Comparison of ENCODE assay signal across 1 cellular context in the genomic region with DNA sequence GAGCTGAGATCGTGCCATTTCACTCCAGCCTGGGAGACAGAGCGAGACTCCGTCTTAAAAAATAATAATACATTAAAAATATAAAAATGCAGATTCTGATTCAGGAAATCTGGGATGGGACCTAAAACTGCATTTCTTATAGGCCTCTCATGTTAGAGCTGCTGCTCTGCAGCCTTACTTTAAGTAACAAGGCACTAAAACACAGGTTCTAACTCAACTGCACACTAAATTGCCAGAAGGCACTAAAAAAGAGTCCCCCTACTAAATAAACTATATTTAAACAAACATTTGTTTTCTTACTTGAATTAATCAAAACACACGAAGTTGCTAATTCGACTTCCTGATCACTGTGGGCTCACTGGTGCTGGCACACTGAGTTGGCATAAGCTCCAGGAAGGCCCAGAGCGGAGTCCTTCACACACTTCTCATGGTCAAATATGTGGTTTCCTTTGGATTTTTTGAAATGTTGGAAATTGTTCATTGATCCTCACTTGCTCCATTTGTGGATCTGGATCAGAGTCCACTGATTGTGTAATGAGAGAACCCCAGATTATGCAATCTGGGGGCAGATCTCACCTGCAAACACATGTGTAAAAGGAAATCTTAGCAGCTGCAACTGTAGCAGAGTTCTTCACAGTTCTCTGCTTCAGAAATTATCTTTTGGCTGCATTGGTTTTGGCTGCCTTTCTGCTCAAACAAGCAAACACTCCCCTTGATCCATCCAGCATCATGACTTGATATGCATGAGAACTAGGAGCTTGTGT.
TF ChIP-seq lines count a peak whose summit lies in the region.

No MANE protein-coding gene starts in this region.

TF ChIP-seq in HepG2, 621 proteins besides CTCF, POLR2A, EP300 and RAD21 (continued from another document and continues in another):
- TF ChIP-seq, protein P1, sequence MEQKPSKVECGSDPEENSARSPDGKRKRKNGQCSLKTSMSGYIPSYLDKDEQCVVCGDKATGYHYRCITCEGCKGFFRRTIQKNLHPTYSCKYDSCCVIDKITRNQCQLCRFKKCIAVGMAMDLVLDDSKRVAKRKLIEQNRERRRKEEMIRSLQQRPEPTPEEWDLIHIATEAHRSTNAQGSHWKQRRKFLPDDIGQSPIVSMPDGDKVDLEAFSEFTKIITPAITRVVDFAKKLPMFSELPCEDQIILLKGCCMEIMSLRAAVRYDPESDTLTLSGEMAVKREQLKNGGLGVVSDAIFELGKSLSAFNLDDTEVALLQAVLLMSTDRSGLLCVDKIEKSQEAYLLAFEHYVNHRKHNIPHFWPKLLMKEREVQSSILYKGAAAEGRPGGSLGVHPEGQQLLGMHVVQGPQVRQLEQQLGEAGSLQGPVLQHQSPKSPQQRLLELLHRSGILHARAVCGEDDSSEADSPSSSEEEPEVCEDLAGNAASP (CRISPR knock-in tag; IDR thresholded peaks at IDR 0.05; ENCODE audit: borderline replicate concordance): peak; percentile 61; the same call in 1 of the 2 replicates
- TF ChIP-seq CCDC6 (CRISPR knock-in tag; IDR thresholded peaks at IDR 0.05) (0 out of 2 replicates have a peak, but pooled peaks have one; percentile 71), ZNF644 (CRISPR knock-in tag; IDR thresholded peaks at IDR 0.05; ENCODE audit: low read depth) (peak; percentile 94), NFIC (IDR thresholded peaks at IDR 0.05; ENCODE audit: low read length) (peak; percentile 82), FOXA3 (CRISPR knock-in tag; IDR thresholded peaks at IDR 0.05) (peak; percentile 85), SPEN (CRISPR knock-in tag; IDR thresholded peaks at IDR 0.05; ENCODE audit: low read depth) (0 out of 2 replicates have a peak, but pooled peaks have one; percentile 43), GABPA (IDR thresholded peaks at IDR 0.05; ENCODE audit: low read depth, low read length) (no peak), GABPA (CRISPR knock-in tag; IDR thresholded peaks at IDR 0.05; ENCODE audit: low read depth) (peak; percentile 21; the same call in 1 of the 2 replicates), ZNF878 (CRISPR knock-in tag; IDR thresholded peaks at IDR 0.05) (peak; percentile 62; the same call in 1 of the 2 replicates), MIXL1 (CRISPR knock-in tag; IDR thresholded peaks at IDR 0.05) (peak; percentile 92), ERF (CRISPR knock-in tag; IDR thresholded peaks at IDR 0.05) (peak; percentile 66; the same call in 1 of the 2 replicates), GATAD1 (CRISPR knock-in tag; IDR thresholded peaks at IDR 0.05) (0 out of 2 replicates have a peak, but pooled peaks have one; percentile 51), ASH2L (IDR thresholded peaks at IDR 0.05; ENCODE audit: insufficient read length, low read depth, low read length) (peak; percentile 34), EHMT2 (IDR thresholded peaks at IDR 0.05; ENCODE audit: borderline replicate concordance, low read depth, low read length) (peak; percentile 38; the same call in 1 of the 2 replicates), ZNF136 (CRISPR knock-in tag; IDR thresholded peaks at IDR 0.05; ENCODE audit: low read depth) (0 out of 2 replicates have a peak, but pooled peaks have one; percentile 55), RFX5 (IDR thresholded peaks at IDR 0.05; ENCODE audit: low read depth, low read length) (no peak), ZNF12 (CRISPR knock-in tag; IDR thresholded peaks at IDR 0.05) (0 out of 2 replicates have a peak, but pooled peaks have one; percentile 50), ZNF547 (CRISPR knock-in tag; IDR thresholded peaks at IDR 0.05) (peak; percentile 44; the same call in 1 of the 2 replicates), CHD4 (IDR thresholded peaks at IDR 0.05; ENCODE audit: borderline replicate concordance, low read length) (peak; percentile 49; the same call in 1 of the 2 replicates), PITX1 (CRISPR knock-in tag; IDR thresholded peaks at IDR 0.05) (peak; percentile 86; the same call in 1 of the 2 replicates), ZNF746 (CRISPR knock-in tag; IDR thresholded peaks at IDR 0.05) (peak; percentile 71; the same call in 1 of the 2 replicates), SIX1 (CRISPR knock-in tag; IDR thresholded peaks at IDR 0.05; ENCODE audit: borderline replicate concordance) (peak; percentile 86), ZNF256 (CRISPR knock-in tag; conservative IDR thresholded peaks at IDR 0.05) (no peak), TBL1XR1 (IDR thresholded peaks at IDR 0.05; ENCODE audit: borderline replicate concordance, low read length, partially characterized antibody) (peak; percentile 76), IKZF1 (IDR thresholded peaks at IDR 0.05) (no peak), PHF21A (CRISPR knock-in tag; IDR thresholded peaks at IDR 0.05) (peak; percentile 72), ZBTB7B (CRISPR knock-in tag; IDR thresholded peaks at IDR 0.05) (peak; percentile 84), FOXA1 (IDR thresholded peaks at IDR 0.05) (no peak), FOXA1 (CRISPR knock-in tag; IDR thresholded peaks at IDR 0.05) (peak; percentile 19; the same call in 1 of the 2 replicates), SALL1 (CRISPR knock-in tag; IDR thresholded peaks at IDR 0.05) (peak; percentile 93), ZFP36L2 (CRISPR knock-in tag; IDR thresholded peaks at IDR 0.05) (0 out of 2 replicates have a peak, but pooled peaks have one; percentile 23)
- TF ChIP-seq, protein P2, sequence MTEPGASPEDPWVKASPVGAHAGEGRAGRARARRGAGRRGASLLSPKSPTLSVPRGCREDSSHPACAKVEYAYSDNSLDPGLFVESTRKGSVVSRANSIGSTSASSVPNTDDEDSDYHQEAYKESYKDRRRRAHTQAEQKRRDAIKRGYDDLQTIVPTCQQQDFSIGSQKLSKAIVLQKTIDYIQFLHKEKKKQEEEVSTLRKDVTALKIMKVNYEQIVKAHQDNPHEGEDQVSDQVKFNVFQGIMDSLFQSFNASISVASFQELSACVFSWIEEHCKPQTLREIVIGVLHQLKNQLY (CRISPR knock-in tag; IDR thresholded peaks at IDR 0.05): peak; percentile 75; the same call in 1 of the 2 replicates
- TF ChIP-seq, protein P3, sequence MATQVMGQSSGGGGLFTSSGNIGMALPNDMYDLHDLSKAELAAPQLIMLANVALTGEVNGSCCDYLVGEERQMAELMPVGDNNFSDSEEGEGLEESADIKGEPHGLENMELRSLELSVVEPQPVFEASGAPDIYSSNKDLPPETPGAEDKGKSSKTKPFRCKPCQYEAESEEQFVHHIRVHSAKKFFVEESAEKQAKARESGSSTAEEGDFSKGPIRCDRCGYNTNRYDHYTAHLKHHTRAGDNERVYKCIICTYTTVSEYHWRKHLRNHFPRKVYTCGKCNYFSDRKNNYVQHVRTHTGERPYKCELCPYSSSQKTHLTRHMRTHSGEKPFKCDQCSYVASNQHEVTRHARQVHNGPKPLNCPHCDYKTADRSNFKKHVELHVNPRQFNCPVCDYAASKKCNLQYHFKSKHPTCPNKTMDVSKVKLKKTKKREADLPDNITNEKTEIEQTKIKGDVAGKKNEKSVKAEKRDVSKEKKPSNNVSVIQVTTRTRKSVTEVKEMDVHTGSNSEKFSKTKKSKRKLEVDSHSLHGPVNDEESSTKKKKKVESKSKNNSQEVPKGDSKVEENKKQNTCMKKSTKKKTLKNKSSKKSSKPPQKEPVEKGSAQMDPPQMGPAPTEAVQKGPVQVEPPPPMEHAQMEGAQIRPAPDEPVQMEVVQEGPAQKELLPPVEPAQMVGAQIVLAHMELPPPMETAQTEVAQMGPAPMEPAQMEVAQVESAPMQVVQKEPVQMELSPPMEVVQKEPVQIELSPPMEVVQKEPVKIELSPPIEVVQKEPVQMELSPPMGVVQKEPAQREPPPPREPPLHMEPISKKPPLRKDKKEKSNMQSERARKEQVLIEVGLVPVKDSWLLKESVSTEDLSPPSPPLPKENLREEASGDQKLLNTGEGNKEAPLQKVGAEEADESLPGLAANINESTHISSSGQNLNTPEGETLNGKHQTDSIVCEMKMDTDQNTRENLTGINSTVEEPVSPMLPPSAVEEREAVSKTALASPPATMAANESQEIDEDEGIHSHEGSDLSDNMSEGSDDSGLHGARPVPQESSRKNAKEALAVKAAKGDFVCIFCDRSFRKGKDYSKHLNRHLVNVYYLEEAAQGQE (IDR thresholded peaks at IDR 0.05; ENCODE audit: borderline replicate concordance in 1 of 2, low read depth in 1 of 2, low read length in 2 of 2): peak in 1 of 2 experiments; percentile 63; a peak in 1 of 4 replicates
- TF ChIP-seq, protein P4, sequence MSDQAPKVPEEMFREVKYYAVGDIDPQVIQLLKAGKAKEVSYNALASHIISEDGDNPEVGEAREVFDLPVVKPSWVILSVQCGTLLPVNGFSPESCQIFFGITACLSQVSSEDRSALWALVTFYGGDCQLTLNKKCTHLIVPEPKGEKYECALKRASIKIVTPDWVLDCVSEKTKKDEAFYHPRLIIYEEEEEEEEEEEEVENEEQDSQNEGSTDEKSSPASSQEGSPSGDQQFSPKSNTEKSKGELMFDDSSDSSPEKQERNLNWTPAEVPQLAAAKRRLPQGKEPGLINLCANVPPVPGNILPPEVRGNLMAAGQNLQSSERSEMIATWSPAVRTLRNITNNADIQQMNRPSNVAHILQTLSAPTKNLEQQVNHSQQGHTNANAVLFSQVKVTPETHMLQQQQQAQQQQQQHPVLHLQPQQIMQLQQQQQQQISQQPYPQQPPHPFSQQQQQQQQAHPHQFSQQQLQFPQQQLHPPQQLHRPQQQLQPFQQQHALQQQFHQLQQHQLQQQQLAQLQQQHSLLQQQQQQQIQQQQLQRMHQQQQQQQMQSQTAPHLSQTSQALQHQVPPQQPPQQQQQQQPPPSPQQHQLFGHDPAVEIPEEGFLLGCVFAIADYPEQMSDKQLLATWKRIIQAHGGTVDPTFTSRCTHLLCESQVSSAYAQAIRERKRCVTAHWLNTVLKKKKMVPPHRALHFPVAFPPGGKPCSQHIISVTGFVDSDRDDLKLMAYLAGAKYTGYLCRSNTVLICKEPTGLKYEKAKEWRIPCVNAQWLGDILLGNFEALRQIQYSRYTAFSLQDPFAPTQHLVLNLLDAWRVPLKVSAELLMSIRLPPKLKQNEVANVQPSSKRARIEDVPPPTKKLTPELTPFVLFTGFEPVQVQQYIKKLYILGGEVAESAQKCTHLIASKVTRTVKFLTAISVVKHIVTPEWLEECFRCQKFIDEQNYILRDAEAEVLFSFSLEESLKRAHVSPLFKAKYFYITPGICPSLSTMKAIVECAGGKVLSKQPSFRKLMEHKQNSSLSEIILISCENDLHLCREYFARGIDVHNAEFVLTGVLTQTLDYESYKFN (CRISPR knock-in tag; conservative IDR thresholded peaks at IDR 0.05): peak; percentile 94
- TF ChIP-seq, protein P5, sequence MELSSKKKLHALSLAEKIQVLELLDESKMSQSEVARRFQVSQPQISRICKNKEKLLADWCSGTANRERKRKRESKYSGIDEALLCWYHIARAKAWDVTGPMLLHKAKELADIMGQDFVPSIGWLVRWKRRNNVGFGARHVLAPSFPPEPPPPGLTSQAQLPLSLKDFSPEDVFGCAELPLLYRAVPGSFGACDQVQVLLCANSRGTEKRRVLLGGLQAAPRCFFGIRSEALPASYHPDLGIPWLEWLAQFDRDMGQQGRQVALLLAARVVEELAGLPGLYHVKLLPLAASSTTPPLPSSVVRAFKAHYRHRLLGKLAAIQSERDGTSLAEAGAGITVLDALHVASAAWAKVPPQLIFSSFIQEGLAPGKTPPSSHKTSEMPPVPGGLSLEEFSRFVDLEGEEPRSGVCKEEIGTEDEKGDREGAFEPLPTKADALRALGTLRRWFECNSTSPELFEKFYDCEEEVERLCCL (CRISPR knock-in tag; IDR thresholded peaks at IDR 0.05; ENCODE audit: borderline replicate concordance): peak; percentile 29; the same call in 1 of the 2 replicates
- TF ChIP-seq, protein P6, sequence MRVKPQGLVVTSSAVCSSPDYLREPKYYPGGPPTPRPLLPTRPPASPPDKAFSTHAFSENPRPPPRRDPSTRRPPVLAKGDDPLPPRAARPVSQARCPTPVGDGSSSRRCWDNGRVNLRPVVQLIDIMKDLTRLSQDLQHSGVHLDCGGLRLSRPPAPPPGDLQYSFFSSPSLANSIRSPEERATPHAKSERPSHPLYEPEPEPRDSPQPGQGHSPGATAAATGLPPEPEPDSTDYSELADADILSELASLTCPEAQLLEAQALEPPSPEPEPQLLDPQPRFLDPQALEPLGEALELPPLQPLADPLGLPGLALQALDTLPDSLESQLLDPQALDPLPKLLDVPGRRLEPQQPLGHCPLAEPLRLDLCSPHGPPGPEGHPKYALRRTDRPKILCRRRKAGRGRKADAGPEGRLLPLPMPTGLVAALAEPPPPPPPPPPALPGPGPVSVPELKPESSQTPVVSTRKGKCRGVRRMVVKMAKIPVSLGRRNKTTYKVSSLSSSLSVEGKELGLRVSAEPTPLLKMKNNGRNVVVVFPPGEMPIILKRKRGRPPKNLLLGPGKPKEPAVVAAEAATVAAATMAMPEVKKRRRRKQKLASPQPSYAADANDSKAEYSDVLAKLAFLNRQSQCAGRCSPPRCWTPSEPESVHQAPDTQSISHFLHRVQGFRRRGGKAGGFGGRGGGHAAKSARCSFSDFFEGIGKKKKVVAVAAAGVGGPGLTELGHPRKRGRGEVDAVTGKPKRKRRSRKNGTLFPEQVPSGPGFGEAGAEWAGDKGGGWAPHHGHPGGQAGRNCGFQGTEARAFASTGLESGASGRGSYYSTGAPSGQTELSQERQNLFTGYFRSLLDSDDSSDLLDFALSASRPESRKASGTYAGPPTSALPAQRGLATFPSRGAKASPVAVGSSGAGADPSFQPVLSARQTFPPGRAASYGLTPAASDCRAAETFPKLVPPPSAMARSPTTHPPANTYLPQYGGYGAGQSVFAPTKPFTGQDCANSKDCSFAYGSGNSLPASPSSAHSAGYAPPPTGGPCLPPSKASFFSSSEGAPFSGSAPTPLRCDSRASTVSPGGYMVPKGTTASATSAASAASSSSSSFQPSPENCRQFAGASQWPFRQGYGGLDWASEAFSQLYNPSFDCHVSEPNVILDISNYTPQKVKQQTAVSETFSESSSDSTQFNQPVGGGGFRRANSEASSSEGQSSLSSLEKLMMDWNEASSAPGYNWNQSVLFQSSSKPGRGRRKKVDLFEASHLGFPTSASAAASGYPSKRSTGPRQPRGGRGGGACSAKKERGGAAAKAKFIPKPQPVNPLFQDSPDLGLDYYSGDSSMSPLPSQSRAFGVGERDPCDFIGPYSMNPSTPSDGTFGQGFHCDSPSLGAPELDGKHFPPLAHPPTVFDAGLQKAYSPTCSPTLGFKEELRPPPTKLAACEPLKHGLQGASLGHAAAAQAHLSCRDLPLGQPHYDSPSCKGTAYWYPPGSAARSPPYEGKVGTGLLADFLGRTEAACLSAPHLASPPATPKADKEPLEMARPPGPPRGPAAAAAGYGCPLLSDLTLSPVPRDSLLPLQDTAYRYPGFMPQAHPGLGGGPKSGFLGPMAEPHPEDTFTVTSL (CRISPR knock-in tag; IDR thresholded peaks at IDR 0.05; ENCODE audit: borderline replicate concordance): peak; percentile 89
- TF ChIP-seq, protein P7, sequence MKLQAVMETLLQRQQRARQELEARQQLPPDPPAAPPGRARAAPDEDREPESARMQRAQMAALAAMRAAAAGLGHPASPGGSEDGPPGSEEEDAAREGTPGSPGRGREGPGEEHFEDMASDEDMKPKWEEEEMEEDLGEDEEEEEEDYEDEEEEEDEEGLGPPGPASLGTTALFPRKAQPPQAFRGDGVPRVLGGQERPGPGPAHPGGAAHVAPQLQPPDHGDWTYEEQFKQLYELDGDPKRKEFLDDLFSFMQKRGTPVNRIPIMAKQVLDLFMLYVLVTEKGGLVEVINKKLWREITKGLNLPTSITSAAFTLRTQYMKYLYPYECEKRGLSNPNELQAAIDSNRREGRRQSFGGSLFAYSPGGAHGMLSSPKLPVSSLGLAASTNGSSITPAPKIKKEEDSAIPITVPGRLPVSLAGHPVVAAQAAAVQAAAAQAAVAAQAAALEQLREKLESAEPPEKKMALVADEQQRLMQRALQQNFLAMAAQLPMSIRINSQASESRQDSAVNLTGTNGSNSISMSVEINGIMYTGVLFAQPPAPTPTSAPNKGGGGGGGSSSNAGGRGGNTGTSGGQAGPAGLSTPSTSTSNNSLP (IDR thresholded peaks at IDR 0.05; ENCODE audit: low read depth, low read length): peak; percentile 92
- TF ChIP-seq, protein P8, sequence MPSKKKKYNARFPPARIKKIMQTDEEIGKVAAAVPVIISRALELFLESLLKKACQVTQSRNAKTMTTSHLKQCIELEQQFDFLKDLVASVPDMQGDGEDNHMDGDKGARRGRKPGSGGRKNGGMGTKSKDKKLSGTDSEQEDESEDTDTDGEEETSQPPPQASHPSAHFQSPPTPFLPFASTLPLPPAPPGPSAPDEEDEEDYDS (CRISPR knock-in tag; IDR thresholded peaks at IDR 0.05): peak; percentile 34; the same call in 1 of the 2 replicates
